Comparison of ENCODE assay signal across 29 cellular contexts in the genomic region with DNA sequence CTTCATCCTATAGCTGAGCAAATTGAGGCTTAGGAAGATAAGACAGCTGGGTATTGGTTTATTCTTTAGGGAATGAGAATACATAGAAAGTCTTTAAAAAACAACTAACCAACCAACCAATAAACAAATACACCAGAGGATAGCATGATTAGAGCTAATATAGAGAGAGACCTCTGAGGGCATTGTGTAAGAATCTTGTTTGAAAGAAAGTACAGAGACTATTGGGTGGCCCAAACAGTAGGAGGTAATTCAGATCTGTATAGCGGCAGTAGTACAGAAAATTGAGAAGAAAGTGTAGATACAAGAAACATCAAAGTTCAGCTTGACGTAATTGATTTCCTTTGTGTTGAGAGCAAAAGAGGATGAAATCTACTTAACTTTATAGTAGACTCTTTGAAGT.
"Had no signal": no experiment of that assay in that cellular context is flagged by ENCODE, and none has a peak within 500 bp of the region (broad histone marks: within the 10 kb centered on the region; RNA-seq: fewer than 3 reads in every experiment).

No MANE protein-coding gene starts in this region.

- H3K9me3 Mint-ChIP-seq: dendritic cell treated with granulocyte-macrophage colony-stimulating factor and Interleukin-4, amounts not matched to agents 40 ng/mL and 50 ng/mL, for 4 days; endodermal cell had no signal

- ATAC-seq: effector memory CD8-positive, alpha-beta T cell; esophagus mucosa; foreskin keratinocyte; gastrocnemius medialis; gastroesophageal sphincter; heart left ventricle; heart right ventricle had no signal

- H3K27ac Mint-ChIP-seq: dendritic cell treated with granulocyte-macrophage colony-stimulating factor and Interleukin-4, amounts not matched to agents 40 ng/mL and 50 ng/mL, for 4 days; effector memory CD8-positive, alpha-beta T cell; endodermal cell had no signal

- H3K36me3 ChIP-seq: colonic mucosa, esophagus muscularis mucosa, esophagus squamous epithelium, gastrocnemius medialis, gastroesophageal sphincter, heart left ventricle, heart right ventricle had no signal

- H3K4me1 ChIP-seq: colonic mucosa, esophagus muscularis mucosa, esophagus squamous epithelium, foreskin keratinocyte, gastrocnemius medialis, gastroesophageal sphincter, heart left ventricle, heart right ventricle had no signal

- H3K27me3 ChIP-seq: colonic mucosa, dorsolateral prefrontal cortex, esophagus muscularis mucosa, esophagus squamous epithelium, foreskin keratinocyte, gastrocnemius medialis, gastroesophageal sphincter, heart left ventricle, heart right ventricle had no signal

- H3K4me1 Mint-ChIP-seq: endodermal cell had no signal

- H3K4me3 Mint-ChIP-seq: dendritic cell treated with granulocyte-macrophage colony-stimulating factor and Interleukin-4, amounts not matched to agents 40 ng/mL and 50 ng/mL, for 4 days; effector memory CD8-positive, alpha-beta T cell; endodermal cell had no signal

- H3K27ac ChIP-seq: colonic mucosa, coronary artery, dorsolateral prefrontal cortex, epithelial cell of prostate, esophagus muscularis mucosa, esophagus squamous epithelium, foreskin keratinocyte, gastrocnemius medialis, gastroesophageal sphincter, heart left ventricle, heart right ventricle had no signal

- H3K27me3 Mint-ChIP-seq: dendritic cell treated with granulocyte-macrophage colony-stimulating factor and Interleukin-4, amounts not matched to agents 40 ng/mL and 50 ng/mL, for 4 days; effector memory CD8-positive, alpha-beta T cell had no signal

- H3K4me3 ChIP-seq: colonic mucosa, coronary artery, dorsolateral prefrontal cortex, esophagus muscularis mucosa, esophagus squamous epithelium, gastrocnemius medialis, gastroesophageal sphincter, heart left ventricle, heart right ventricle had no signal

- H3K9me3 ChIP-seq: colonic mucosa, esophagus muscularis mucosa, esophagus squamous epithelium, gastrocnemius medialis, gastroesophageal sphincter, heart left ventricle, heart right ventricle had no signal

- DNase-seq: colonic mucosa; cortex of kidney; dermis blood vessel endothelial cell; dorsolateral prefrontal cortex; effector CD4-positive, alpha-beta T cell; effector CD8-positive, alpha-beta T cell; effector memory CD4-positive, alpha-beta T cell; effector memory CD8-positive, alpha-beta T cell; endodermal cell; erythroblast; esophagus squamous epithelium; foreskin fibroblast; foreskin keratinocyte; foreskin melanocyte; gastrocnemius medialis; glutamatergic neuron; head of caudate nucleus; heart left ventricle; heart right ventricle had no signal

- FAIRE-seq: colon, endometrium, endothelial cell of umbilical vein, frontal cortex had no signal
